1 cellular context compared by ENCODE assay signal in the genomic region with DNA sequence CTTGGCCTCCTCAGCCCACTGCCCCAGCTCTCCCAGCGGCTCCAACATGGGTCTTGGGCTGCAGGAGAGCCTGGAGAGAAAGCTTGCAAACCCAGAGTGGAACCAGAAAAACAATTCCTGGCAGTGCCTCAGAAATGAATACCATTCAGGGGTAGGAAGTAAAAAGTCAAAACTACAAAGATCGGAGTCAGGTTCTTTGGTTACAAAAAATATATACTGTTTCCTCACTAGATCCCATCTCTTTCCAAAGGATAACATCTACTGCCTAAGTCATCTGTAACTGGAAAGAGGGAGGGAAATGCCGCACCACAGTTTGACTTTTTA.
TF ChIP-seq lines count a peak whose summit lies in the region.

No MANE protein-coding gene starts in this region.

TF ChIP-seq in liver, 16 proteins besides CTCF, POLR2A, EP300 and RAD21 (continued from another document):
- TF ChIP-seq, protein P1, sequence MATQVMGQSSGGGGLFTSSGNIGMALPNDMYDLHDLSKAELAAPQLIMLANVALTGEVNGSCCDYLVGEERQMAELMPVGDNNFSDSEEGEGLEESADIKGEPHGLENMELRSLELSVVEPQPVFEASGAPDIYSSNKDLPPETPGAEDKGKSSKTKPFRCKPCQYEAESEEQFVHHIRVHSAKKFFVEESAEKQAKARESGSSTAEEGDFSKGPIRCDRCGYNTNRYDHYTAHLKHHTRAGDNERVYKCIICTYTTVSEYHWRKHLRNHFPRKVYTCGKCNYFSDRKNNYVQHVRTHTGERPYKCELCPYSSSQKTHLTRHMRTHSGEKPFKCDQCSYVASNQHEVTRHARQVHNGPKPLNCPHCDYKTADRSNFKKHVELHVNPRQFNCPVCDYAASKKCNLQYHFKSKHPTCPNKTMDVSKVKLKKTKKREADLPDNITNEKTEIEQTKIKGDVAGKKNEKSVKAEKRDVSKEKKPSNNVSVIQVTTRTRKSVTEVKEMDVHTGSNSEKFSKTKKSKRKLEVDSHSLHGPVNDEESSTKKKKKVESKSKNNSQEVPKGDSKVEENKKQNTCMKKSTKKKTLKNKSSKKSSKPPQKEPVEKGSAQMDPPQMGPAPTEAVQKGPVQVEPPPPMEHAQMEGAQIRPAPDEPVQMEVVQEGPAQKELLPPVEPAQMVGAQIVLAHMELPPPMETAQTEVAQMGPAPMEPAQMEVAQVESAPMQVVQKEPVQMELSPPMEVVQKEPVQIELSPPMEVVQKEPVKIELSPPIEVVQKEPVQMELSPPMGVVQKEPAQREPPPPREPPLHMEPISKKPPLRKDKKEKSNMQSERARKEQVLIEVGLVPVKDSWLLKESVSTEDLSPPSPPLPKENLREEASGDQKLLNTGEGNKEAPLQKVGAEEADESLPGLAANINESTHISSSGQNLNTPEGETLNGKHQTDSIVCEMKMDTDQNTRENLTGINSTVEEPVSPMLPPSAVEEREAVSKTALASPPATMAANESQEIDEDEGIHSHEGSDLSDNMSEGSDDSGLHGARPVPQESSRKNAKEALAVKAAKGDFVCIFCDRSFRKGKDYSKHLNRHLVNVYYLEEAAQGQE (IDR thresholded peaks at IDR 0.05) = no peak
